8 cellular contexts compared by ENCODE assay signal in the genomic region with DNA sequence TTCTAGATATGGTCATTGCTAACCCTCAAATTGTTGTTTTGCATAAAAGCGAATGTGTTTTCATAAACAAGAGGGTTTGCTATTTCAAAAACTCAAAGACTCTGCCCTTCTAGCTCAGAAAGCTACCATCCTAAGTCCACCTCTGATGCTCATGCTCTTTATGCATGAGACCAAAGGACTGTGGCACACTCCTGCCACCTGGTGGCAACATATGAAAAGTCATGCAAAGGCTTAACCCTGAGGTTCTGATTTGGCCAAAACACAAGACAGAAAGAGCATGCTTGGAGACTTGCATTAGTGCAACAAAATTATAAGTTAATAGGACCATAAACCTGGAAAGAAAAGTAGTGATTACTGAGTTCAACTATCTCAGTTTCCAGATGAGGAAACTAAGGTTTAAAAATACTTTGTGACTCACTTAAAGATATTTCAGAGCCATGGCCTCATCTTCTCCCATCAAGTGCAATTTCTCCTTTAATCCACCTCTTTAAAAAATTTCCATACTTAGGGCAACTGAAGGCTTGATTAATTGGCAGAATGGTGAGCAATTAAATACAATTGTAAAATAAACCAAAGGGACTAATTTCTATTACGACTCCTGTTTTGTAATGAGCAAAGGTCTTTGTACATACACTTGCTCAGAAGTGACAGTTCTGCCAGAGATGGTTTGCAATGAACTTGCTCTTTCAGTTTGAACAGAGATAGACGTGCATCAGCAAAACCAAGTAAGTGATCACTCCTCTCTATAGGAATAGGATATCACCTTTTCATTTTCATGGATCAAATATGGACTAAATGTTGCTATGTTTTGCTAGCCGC.
DNase-seq lines count a peak whose midpoint lies in the region; TF ChIP-seq lines count a peak whose summit lies in the region.

No MANE protein-coding gene starts in this region.

- intact Hi-C loops in activated naive CD4-positive, alpha-beta T cell treated with anti-CD3 and anti-CD28 coated beads for 36 hours (cut with micrococcal nuclease): loop anchor here (1.0 to 5.0 kb wide), 5 partner anchors 110 to 1330 kb away; partner anchors contain the start of gene RAD23B
- intact Hi-C loops in posterior cingulate gyrus (cut with DNase I): loop anchor here (2.0 to 5.0 kb wide), 2 partner anchors 35 to 1272 kb away; no protein-coding TSS in a partner anchor

- H3K27me3 Mint-ChIP-seq in activated naive CD4-positive, alpha-beta T cell treated with anti-CD3 and anti-CD28 coated beads for 36 hours (ENCODE audit: low read depth): no peaks in the 10 kb centered on the region

- H3K4me1 ChIP-seq in Loucy (ENCODE audit: insufficient read depth, low read length, poor library complexity, severe bottlenecking): peaks cover 12% of the 10 kb centered on the region

- H3K4me1 Mint-ChIP-seq in activated naive CD4-positive, alpha-beta T cell treated with anti-CD3 and anti-CD28 coated beads for 36 hours (ENCODE audit: low read depth): peaks cover 15% of the 10 kb centered on the region

- H3K9ac ChIP-seq in Loucy (ENCODE audit: low read depth, low read length, poor library complexity, severe bottlenecking): no peak overlapping the region

- no peak overlapping the region for H2AFZ ChIP-seq in Loucy (ENCODE audit: low read length)

- no peaks in the 10 kb centered on the region for H3K36me3 ChIP-seq in Loucy (ENCODE audit: insufficient read depth, low read length)

- DNase-seq in GM12864 (ENCODE audit: low read depth): peak; percentile 48
- DNase-seq in HCEC 1CT: peak; percentile 72
- peak; percentile 62 to 70 for DNase-seq in SHP77 (lab: John Stamatoyannopoulos, UW)
- DNase-seq in activated naive CD4-positive, alpha-beta T cell treated with anti-CD3 and anti-CD28 coated beads for 36 hours: peak; percentile 82
- DNase-seq in glomerular endothelial cell (ENCODE audit: extremely low read depth, low read depth, low spot score): peak; percentile 23
- peak; percentile 38 to 96 (median 84) for DNase-seq in posterior cingulate gyrus
- DNase-seq in mesenteric fat pad (ENCODE audit: low spot score): no peak

- no peaks in the 10 kb centered on the region for H3K27me3 ChIP-seq in Loucy (ENCODE audit: insufficient read depth, low read length, poor library complexity, severe bottlenecking)

- H3K9me3 Mint-ChIP-seq in activated naive CD4-positive, alpha-beta T cell treated with anti-CD3 and anti-CD28 coated beads for 36 hours: no peaks in the 10 kb centered on the region

- CTCF ChIA-PET in activated naive CD4-positive, alpha-beta T cell treated with anti-CD3 and anti-CD28 coated beads for 36 hours (lab: Charles Lee): interaction anchor here (0.5 to 1.6 kb wide), 8 partner anchors 10 to 169 kb away, joined by 3 to 6 read pairs (median 3); no protein-coding TSS in a partner anchor

- H4K20me1 ChIP-seq in Loucy (ENCODE audit: insufficient read depth, low read length, poor library complexity, severe bottlenecking): no peaks in the 10 kb centered on the region

- no peaks in the 10 kb centered on the region for H3F3A ChIP-seq in Loucy (ENCODE audit: low read depth)

- H3K4me3 ChIP-seq in GM12864 (ENCODE audit: low read depth, low read length): no peak overlapping the region
- H3K4me3 ChIP-seq in Loucy (ENCODE audit: low read length, poor library complexity, severe bottlenecking): no peak overlapping the region

- no peak overlapping the region for H3K27ac Mint-ChIP-seq in activated naive CD4-positive, alpha-beta T cell treated with anti-CD3 and anti-CD28 coated beads for 36 hours

- no peaks in the 10 kb centered on the region for H3K36me3 Mint-ChIP-seq in activated naive CD4-positive, alpha-beta T cell treated with anti-CD3 and anti-CD28 coated beads for 36 hours (ENCODE audit: low read depth)

- H3K79me2 ChIP-seq in Loucy (ENCODE audit: insufficient read depth, low read length): no peaks in the 10 kb centered on the region

- no peaks in the 10 kb centered on the region for H3K9me3 ChIP-seq in Loucy (ENCODE audit: insufficient read depth, low read depth, low read length)

- no peak overlapping the region for H3K4me3 Mint-ChIP-seq in activated naive CD4-positive, alpha-beta T cell treated with anti-CD3 and anti-CD28 coated beads for 36 hours

- H3K4me2 ChIP-seq in Loucy (ENCODE audit: low read depth, low read length, poor library complexity, severe bottlenecking): no peak overlapping the region

- H3K9me2 ChIP-seq in Loucy (replicated peaks; ENCODE audit: low read depth, low read length): no peaks in the 10 kb centered on the region

- TF ChIP-seq CTCF in GM12864 (IDR thresholded peaks at IDR 0.05; ENCODE audit: low read depth, low read length, missing control alignments) (peak; percentile 86), Loucy (conservative IDR thresholded peaks at IDR 0.05; ENCODE audit: low read length) (peak; percentile 95)
